Comparison of ENCODE assay signal across 9 cellular contexts in the genomic region with DNA sequence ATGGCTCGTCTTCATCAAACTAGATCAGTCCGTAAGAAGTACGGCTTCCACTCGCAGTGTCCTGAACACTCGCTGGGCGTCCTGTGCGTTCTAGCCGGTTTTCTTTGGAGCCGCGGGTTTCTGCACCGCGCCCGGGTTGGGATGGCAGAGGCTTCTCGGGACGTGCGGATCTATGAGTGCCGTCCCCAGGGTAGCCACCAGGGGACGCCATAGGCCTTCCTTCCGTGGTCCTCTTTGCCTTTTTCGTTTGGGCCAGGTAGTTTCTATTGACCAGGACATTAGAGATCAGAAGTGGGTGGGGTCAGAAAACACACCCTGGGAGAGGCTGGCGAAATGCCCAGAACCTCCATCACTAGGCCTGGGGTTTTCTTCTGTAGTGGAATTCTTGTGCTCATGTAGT.
DNase-seq lines count a peak whose midpoint lies in the region; ATAC-seq and TF ChIP-seq lines count a peak whose summit lies in the region.
"Had no signal": no experiment of that assay in that cellular context is flagged by ENCODE, and none has a peak within 500 bp of the region (broad histone marks: within the 10 kb centered on the region; RNA-seq: fewer than 3 reads in every experiment).

No MANE protein-coding gene starts in this region.

- H3K27ac ChIP-seq in heart right ventricle = no peak overlapping the region
- no peak overlapping the region for H3K27ac ChIP-seq in Peyer's patch
- H3K27ac ChIP-seq in tibial nerve = no peak overlapping the region
- H3K27ac ChIP-seq: skin epidermis had no signal

- DNase-seq in heart right ventricle (peak; percentile 5 to 13), cardiac septum (ENCODE audit: low spot score) (no peak), Peyer's patch (peak in 2 of 3 donors; percentile 53 to 60), fibroblast of pulmonary artery (ENCODE audit: low read depth) (peak; percentile 38), tibial nerve (ENCODE audit: low spot score in 2 of 2) (no peak), NCI-H1417 (lab: John Stamatoyannopoulos, UW) (no peak)

- intact Hi-C loops in heart right ventricle (cut with DNase I) (no loop called here), cardiac septum (cut with DNase I) (no loop called here)

- H3K27me3 ChIP-seq in heart right ventricle (peaks cover 20 to 88% (median 86%) of the 10 kb centered on the region in 7 donors), Peyer's patch (no peaks in the 10 kb centered on the region), tibial nerve (peaks cover 0 to 31% of the 10 kb centered on the region in 2 donors)

- TF ChIP-seq EP300 in tibial nerve (IDR thresholded peaks at IDR 0.05) = no peak

- peaks cover 0 to 12% (median 0%) of the 10 kb centered on the region in 9 donors for H3K4me1 ChIP-seq in heart right ventricle
- H3K4me1 ChIP-seq in Peyer's patch = no peaks in the 10 kb centered on the region
- H3K4me1 ChIP-seq in tibial nerve = no peaks in the 10 kb centered on the region

- H3K9me3 ChIP-seq in heart right ventricle = no peaks in the 10 kb centered on the region
- H3K9me3 ChIP-seq in Peyer's patch = no peaks in the 10 kb centered on the region
- no peaks in the 10 kb centered on the region for H3K9me3 ChIP-seq in tibial nerve

- TF ChIP-seq POLR2A in Peyer's patch (IDR thresholded peaks at IDR 0.05) = no peak
- no peak for TF ChIP-seq POLR2A in tibial nerve (IDR thresholded peaks at IDR 0.05)

- H3K4me3 ChIP-seq in heart right ventricle (no peak overlapping the region), Peyer's patch (no peak overlapping the region), fibroblast of pulmonary artery (replicated peaks; ENCODE audit: low read depth, low read length) (no peak overlapping the region), tibial nerve (no peak overlapping the region)
- H3K4me3 ChIP-seq: skin epidermis had no signal

- peak in 5 of 9 donors; percentile 29 to 63 (median 45) for TF ChIP-seq CTCF in heart right ventricle (IDR thresholded peaks at IDR 0.05)
- TF ChIP-seq CTCF in Peyer's patch (IDR thresholded peaks at IDR 0.05) = peak in 4 of 6 experiments; percentile 37 to 73 (median 58)
- TF ChIP-seq CTCF in fibroblast of pulmonary artery (IDR thresholded peaks at IDR 0.05; ENCODE audit: low read length, missing control alignments) = peak; percentile 63
- TF ChIP-seq CTCF in tibial nerve (IDR thresholded peaks at IDR 0.05) = peak in 4 of 5 experiments; percentile 19 to 64 (median 34)

- WGBS in heart right ventricle, 2 donors = 3% methylated on average over 21 of the region's 21 CpGs
- WGBS in tibial nerve, 2 donors = 3 to 4% methylated on average over 21 of the region's 21 CpGs

- no peaks in the 10 kb centered on the region for H3K36me3 ChIP-seq in heart right ventricle
- no peaks in the 10 kb centered on the region for H3K36me3 ChIP-seq in Peyer's patch
- no peaks in the 10 kb centered on the region for H3K36me3 ChIP-seq in tibial nerve

- ATAC-seq in heart right ventricle = no peak
- ATAC-seq in GM21576 (IDR thresholded peaks at IDR 0.05; ENCODE audit: unreplicated experiment) = no peak
- no peak for ATAC-seq in HG02798 (IDR thresholded peaks at IDR 0.05; ENCODE audit: poor library complexity, unreplicated experiment)

Comparison
In these comparisons a context has a peak if more than half of its experiments do, and no peak if none do; other contexts are left out.
1. DNase-seq: peak in heart right ventricle (2 of 2), Peyer's patch (2 of 3) and fibroblast of pulmonary artery (single experiment); none in cardiac septum (single experiment), tibial nerve (0 of 2) and NCI-H1417 (0 of 3).
2. Peak in every context shown above with its lines, with median percentiles within 50 percentile points of each other: CTCF ChIP-seq.